In the genomic region with DNA sequence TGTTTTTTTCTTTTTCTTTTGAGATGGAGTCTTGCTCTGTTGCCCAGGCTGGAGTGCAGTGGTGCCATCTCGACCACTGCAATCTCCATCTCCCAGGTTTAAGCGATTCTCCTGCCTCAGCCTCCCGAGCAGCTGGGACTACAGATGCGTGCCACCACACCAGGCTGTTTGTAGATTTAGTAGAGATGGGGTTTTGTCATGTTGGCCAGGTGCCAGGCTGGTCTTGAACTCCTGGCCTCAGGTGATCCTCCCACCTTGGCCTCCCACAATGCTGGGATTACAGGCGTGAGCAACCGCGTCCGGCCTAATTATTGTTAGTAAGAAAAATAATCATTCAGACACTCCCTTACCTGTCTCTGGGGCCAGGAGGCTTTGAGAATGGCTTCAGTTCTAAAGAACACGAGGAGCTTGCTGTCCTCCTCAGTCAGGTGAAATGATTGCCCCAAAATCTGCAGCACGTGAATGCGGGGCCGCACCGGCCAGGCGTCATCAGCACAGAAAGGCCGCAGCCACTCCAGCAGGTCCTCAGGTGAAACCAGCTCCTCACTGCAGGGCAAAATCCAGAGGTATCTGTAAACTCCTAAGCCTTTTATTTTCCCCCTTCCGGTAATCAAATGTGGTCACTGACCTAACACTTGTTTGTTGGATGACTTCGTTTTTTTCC, we compare ENCODE assay signal across 29 cellular contexts.
"Had no signal": no experiment of that assay in that cellular context is flagged by ENCODE, and none has a peak within 500 bp of the region (broad histone marks: within the 10 kb centered on the region; RNA-seq: fewer than 3 reads in every experiment).

No MANE protein-coding gene starts in this region.

- H3K9me3 ChIP-seq: ascending aorta, breast epithelium had no signal

- H3K27ac ChIP-seq: ascending aorta, breast epithelium, cardiac muscle cell, coronary artery, dorsolateral prefrontal cortex had no signal

- ATAC-seq: activated naive CD4-positive, alpha-beta T cell treated with anti-CD3 and anti-CD28 coated beads, Interleukin-2, amount 50 U/mL, for 72 hours; activated T-cell treated with anti-CD3 and anti-CD28 coated beads, Interleukin-2, amount 50 U/mL, for 72 hours; esophagus mucosa; WTC11 had no signal

- H3K36me3 ChIP-seq: breast epithelium, cardiac muscle cell had no signal

- H3K27ac Mint-ChIP-seq: activated CD4-positive, alpha-beta memory T cell treated with anti-CD3 and anti-CD28 coated beads, Interleukin-2, amount 10 ng/mL, durations not matched to agents 7 days and 5 days; activated CD4-positive, alpha-beta T cell treated with anti-CD3 and anti-CD28 coated beads, Interleukin-2, amount 10 ng/mL, durations not matched to agents 7 days and 5 days; activated naive CD4-positive, alpha-beta T cell treated with anti-CD3 and anti-CD28 coated beads, Interleukin-2, amount 10 ng/mL, durations not matched to agents 7 days and 5 days; activated naive CD4-positive, alpha-beta T cell treated with anti-CD3 and anti-CD28 coated beads, Interleukin-2, amount 50 U/mL, for 72 hours; activated naive CD8-positive, alpha-beta T cell treated with anti-CD3 and anti-CD28 coated beads, Interleukin-2, amount 10 ng/mL, durations not matched to agents 7 days and 5 days; activated T-cell treated with anti-CD3 and anti-CD28 coated beads, Interleukin-2, amount 50 U/mL, for 24 hours; activated T-cell treated with anti-CD3 and anti-CD28 coated beads, Interleukin-2, amount 50 U/mL, for 72 hours; brain; dendritic cell treated with granulocyte-macrophage colony-stimulating factor and Interleukin-4, amounts not matched to agents 40 ng/mL and 50 ng/mL, for 4 days; endodermal cell; WTC11 had no signal

- DNase-seq: activated CD4-positive, alpha-beta memory T cell treated with anti-CD3 and anti-CD28 coated beads, Interleukin-2, amount 10 ng/mL, durations not matched to agents 7 days and 5 days; activated CD4-positive, alpha-beta T cell treated with anti-CD3 and anti-CD28 coated beads for 1 hour; activated CD4-positive, alpha-beta T cell treated with anti-CD3 and anti-CD28 coated beads for 4 hours; activated CD4-positive, alpha-beta T cell treated with anti-CD3 and anti-CD28 coated beads, Interleukin-2, amount 10 ng/mL, durations not matched to agents 7 days and 5 days; activated CD4-positive, alpha-beta T cell treated with anti-CD3 and anti-CD28 coated beads, Interleukin-2, amount 50 U/mL, for 4 hours; activated CD8-positive, alpha-beta memory T cell treated with anti-CD3 and anti-CD28 coated beads, Interleukin-2, amount 50 U/mL, for 48 hours; activated gamma-delta T cell; activated naive CD4-positive, alpha-beta T cell; activated naive CD4-positive, alpha-beta T cell treated with anti-CD3 and anti-CD28 coated beads, Interleukin-2, amount 10 ng/mL, durations not matched to agents 7 days and 5 days; activated naive CD8-positive, alpha-beta T cell treated with anti-CD3 and anti-CD28 coated beads, Interleukin-2, amount 10 ng/mL, durations not matched to agents 7 days and 5 days; activated T-cell treated with anti-CD3 and anti-CD28 coated beads for 4 hours; activated T-cell treated with anti-CD3 and anti-CD28 coated beads, Interleukin-2, amount 50 U/mL, for 24 hours; activated T-cell treated with anti-CD3 and anti-CD28 coated beads, Interleukin-2, amount 50 U/mL, for 72 hours; effector memory CD4-positive, alpha-beta T cell; endodermal cell; foreskin fibroblast; T-helper 2 cell had no signal

- H3K9me3 Mint-ChIP-seq: activated CD4-positive, alpha-beta memory T cell treated with anti-CD3 and anti-CD28 coated beads, Interleukin-2, amount 10 ng/mL, durations not matched to agents 7 days and 5 days; activated CD4-positive, alpha-beta T cell treated with anti-CD3 and anti-CD28 coated beads, Interleukin-2, amount 10 ng/mL, durations not matched to agents 7 days and 5 days; activated naive CD4-positive, alpha-beta T cell treated with anti-CD3 and anti-CD28 coated beads, Interleukin-2, amount 10 ng/mL, durations not matched to agents 7 days and 5 days; activated naive CD4-positive, alpha-beta T cell treated with anti-CD3 and anti-CD28 coated beads, Interleukin-2, amount 50 U/mL, for 72 hours; activated naive CD8-positive, alpha-beta T cell treated with anti-CD3 and anti-CD28 coated beads, Interleukin-2, amount 10 ng/mL, durations not matched to agents 7 days and 5 days; activated T-cell treated with anti-CD3 and anti-CD28 coated beads, Interleukin-2, amount 50 U/mL, for 24 hours; activated T-cell treated with anti-CD3 and anti-CD28 coated beads, Interleukin-2, amount 50 U/mL, for 72 hours; central memory CD8-positive, alpha-beta T cell had no signal

- H3K27me3 Mint-ChIP-seq: activated CD4-positive, alpha-beta memory T cell treated with anti-CD3 and anti-CD28 coated beads, Interleukin-2, amount 10 ng/mL, durations not matched to agents 7 days and 5 days; activated CD4-positive, alpha-beta T cell treated with anti-CD3 and anti-CD28 coated beads, Interleukin-2, amount 10 ng/mL, durations not matched to agents 7 days and 5 days; activated naive CD4-positive, alpha-beta T cell treated with anti-CD3 and anti-CD28 coated beads, Interleukin-2, amount 10 ng/mL, durations not matched to agents 7 days and 5 days; activated naive CD8-positive, alpha-beta T cell treated with anti-CD3 and anti-CD28 coated beads, Interleukin-2, amount 10 ng/mL, durations not matched to agents 7 days and 5 days; activated T-cell treated with anti-CD3 and anti-CD28 coated beads, Interleukin-2, amount 50 U/mL, for 24 hours; brain; central memory CD8-positive, alpha-beta T cell; dendritic cell treated with granulocyte-macrophage colony-stimulating factor and Interleukin-4, amounts not matched to agents 40 ng/mL and 50 ng/mL, for 4 days had no signal

- H3K4me1 ChIP-seq: ascending aorta, breast epithelium had no signal

- H3K4me3 Mint-ChIP-seq: activated CD4-positive, alpha-beta memory T cell treated with anti-CD3 and anti-CD28 coated beads, Interleukin-2, amount 10 ng/mL, durations not matched to agents 7 days and 5 days; activated CD4-positive, alpha-beta T cell treated with anti-CD3 and anti-CD28 coated beads, Interleukin-2, amount 10 ng/mL, durations not matched to agents 7 days and 5 days; activated naive CD4-positive, alpha-beta T cell treated with anti-CD3 and anti-CD28 coated beads, Interleukin-2, amount 10 ng/mL, durations not matched to agents 7 days and 5 days; activated naive CD8-positive, alpha-beta T cell treated with anti-CD3 and anti-CD28 coated beads, Interleukin-2, amount 10 ng/mL, durations not matched to agents 7 days and 5 days; activated T-cell treated with anti-CD3 and anti-CD28 coated beads, Interleukin-2, amount 50 U/mL, for 24 hours; activated T-cell treated with anti-CD3 and anti-CD28 coated beads, Interleukin-2, amount 50 U/mL, for 72 hours; brain; central memory CD8-positive, alpha-beta T cell; dendritic cell treated with granulocyte-macrophage colony-stimulating factor and Interleukin-4, amounts not matched to agents 40 ng/mL and 50 ng/mL, for 4 days; endodermal cell; WTC11 had no signal

- FAIRE-seq: frontal cortex had no signal

- H3K27me3 ChIP-seq: ascending aorta, breast epithelium, cardiac muscle cell, dorsolateral prefrontal cortex had no signal

- H3K4me1 Mint-ChIP-seq: activated CD4-positive, alpha-beta memory T cell treated with anti-CD3 and anti-CD28 coated beads, Interleukin-2, amount 10 ng/mL, durations not matched to agents 7 days and 5 days; activated naive CD4-positive, alpha-beta T cell treated with anti-CD3 and anti-CD28 coated beads, Interleukin-2, amount 10 ng/mL, durations not matched to agents 7 days and 5 days; central memory CD8-positive, alpha-beta T cell; endodermal cell; WTC11 had no signal

- H3K4me3 ChIP-seq: ascending aorta, breast epithelium, cardiac muscle cell, coronary artery, dorsolateral prefrontal cortex had no signal
